In the genomic region with DNA sequence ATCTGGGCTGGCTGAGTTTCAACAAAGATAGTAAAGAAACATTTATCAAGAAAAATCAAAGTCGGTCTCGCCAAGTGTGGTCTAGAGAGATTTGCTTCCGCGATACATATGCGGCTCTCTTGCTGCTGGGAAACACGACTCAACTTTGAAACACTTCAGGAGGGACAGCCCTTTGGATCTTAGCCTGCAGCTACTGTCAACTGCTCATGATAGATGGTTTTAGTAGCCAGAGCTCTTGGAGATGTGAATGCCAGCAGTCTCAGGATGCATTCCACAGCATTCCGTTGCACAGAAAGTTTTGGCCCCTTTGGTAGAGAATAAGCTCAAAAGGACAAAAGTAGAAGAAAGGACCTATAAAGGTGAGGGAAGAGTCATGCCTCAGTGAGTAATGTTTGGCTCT, we compare ENCODE assay signal across 21 cellular contexts.
"Had no signal": no experiment of that assay in that cellular context is flagged by ENCODE, and none has a peak within 500 bp of the region (broad histone marks: within the 10 kb centered on the region; RNA-seq: fewer than 3 reads in every experiment).

No MANE protein-coding gene starts in this region.

- DNase-seq: central memory CD4-positive, alpha-beta T cell; effector CD8-positive, alpha-beta T cell; immature natural killer cell; kidney; left ventricle myocardium inferior; lower lobe of right lung; mucosa of descending colon; naive B cell; stimulated activated CD4-positive, alpha-beta T cell treated with anti-CD3 and anti-CD28 coated beads, Interleukin-12 subunit alpha, Interleukin-12 subunit beta, amount 100 ng/mL, for 4 hours; stimulated activated CD4-positive, alpha-beta T cell treated with anti-CD3 and anti-CD28 coated beads, Interleukin-4, amount 100 ng/mL, for 1 hour; stimulated activated CD8-positive, alpha-beta memory T cell treated with anti-CD3 and anti-CD28 coated beads, Interleukin-4, amount 100 ng/mL, for 48 hours; stimulated activated naive CD4-positive, alpha-beta T cell; stimulated activated naive CD8-positive, alpha-beta T cell treated with anti-CD3 and anti-CD28 coated beads, Interleukin-15, amount 100 ng/mL, for 72 hours; thyroid gland; upper lobe of left lung had no signal

- ATAC-seq: lower lobe of right lung; mucosa of descending colon; sciatic nerve; stimulated activated naive CD8-positive, alpha-beta T cell treated with anti-CD3 and anti-CD28 coated beads, Interleukin-15, amount 100 ng/mL, for 72 hours had no signal

- H3K27me3 Mint-ChIP-seq: naive B cell; stimulated activated naive CD8-positive, alpha-beta T cell treated with anti-CD3 and anti-CD28 coated beads, Interleukin-15, amount 100 ng/mL, for 72 hours had no signal

- H3K27me3 ChIP-seq: dorsolateral prefrontal cortex, right atrium auricular region, thyroid gland, upper lobe of left lung had no signal

- H3K27ac Mint-ChIP-seq: nephron progenitor cell; stimulated activated naive CD8-positive, alpha-beta T cell treated with anti-CD3 and anti-CD28 coated beads, Interleukin-15, amount 100 ng/mL, for 72 hours had no signal

- H3K4me2 ChIP-seq: smooth muscle cell had no signal

- H3K9me3 ChIP-seq: prostate gland, thyroid gland had no signal

- H3K4me3 Mint-ChIP-seq: immature natural killer cell; nephron progenitor cell; stimulated activated naive CD8-positive, alpha-beta T cell treated with anti-CD3 and anti-CD28 coated beads, Interleukin-15, amount 100 ng/mL, for 72 hours had no signal

- H3K36me3 ChIP-seq: left ventricle myocardium inferior, lower lobe of right lung, prostate gland, right atrium auricular region, thyroid gland, upper lobe of left lung had no signal

- H3K4me1 ChIP-seq: left ventricle myocardium inferior, lower lobe of right lung, prostate gland, right atrium auricular region, thyroid gland had no signal

- H3K27ac ChIP-seq: left ventricle myocardium inferior, lower lobe of right lung, prostate gland, right atrium auricular region, thyroid gland, upper lobe of left lung had no signal

- H3K4me3 ChIP-seq: dorsolateral prefrontal cortex, left ventricle myocardium inferior, lower lobe of right lung, mucosa of descending colon, prostate gland, right atrium auricular region, smooth muscle cell, thyroid gland, upper lobe of left lung had no signal
